8 cellular contexts compared by ENCODE assay signal in genomic region chr5:1801061-1801953, GRCh38. TPM values are rescaled to one million over a fixed set of nuclear protein-coding genes. Genes with fewer than 3 reads are reported as not detected.
DNase-seq lines count a peak whose midpoint lies in the region; ATAC-seq and TF ChIP-seq lines count a peak whose summit lies in the region.

TSS of gene NDUFS6 (plus strand) at chr5:1801407. CDS start at chr5:1801418, 11 bp downstream.

- no TSS peak for BruUV-seq in A673 (replicated peaks; lab: Mats Ljungman, UMichigan)

- intact Hi-C loops in A673 (cut with micrococcal nuclease; ENCODE audit: unreplicated experiment) = no loop called here

- CTCF ChIA-PET in A673 (lab: Charles Lee) = no interaction called here

- no peak for TF ChIP-seq CTCF in A673 (conservative IDR thresholded peaks at IDR 0.05; ENCODE audit: low read depth, low read length)
- no peak for TF ChIP-seq CTCF in kidney epithelial cell (IDR thresholded peaks at IDR 0.05; ENCODE audit: insufficient read depth, low read length, poor library complexity, severe bottlenecking)

- H3K27me3 ChIP-seq in A673 (replicated peaks; ENCODE audit: insufficient read depth, low read depth, low read length, poor library complexity) = no peaks in the 10 kb centered on the region
- no peaks in the 10 kb centered on the region for H3K27me3 ChIP-seq in kidney epithelial cell (ENCODE audit: control insufficient read depth, insufficient read depth, low read length)

- H3K4me3 ChIP-seq in A673 (ENCODE audit: low read depth, low read length, poor library complexity, severe bottlenecking) (peak within 1 kb of the TSS; percentile 74), kidney epithelial cell (ENCODE audit: low read depth, low read length) (peak within 1 kb of the TSS; percentile 99)

- H3K4me1 ChIP-seq in A673 (ENCODE audit: insufficient read depth, low read length, poor library complexity, severe bottlenecking) = peaks cover 14% of the 10 kb centered on the region

- ATAC-seq in GM18861 (IDR thresholded peaks at IDR 0.05; ENCODE audit: unreplicated experiment) (peak; percentile 56), HG03095 (IDR thresholded peaks at IDR 0.05; ENCODE audit: unreplicated experiment) (peak; percentile 55)
- peak; percentile 65 to 66 for ATAC-seq in activated CD4-positive, CD25-positive, alpha-beta regulatory T cell treated with anti-CD3 and anti-CD28 coated beads, Interleukin-2, amount 50 U/mL, for 24 hours

- H3K36me3 ChIP-seq in A673 (ENCODE audit: insufficient read depth, low read length, poor library complexity, severe bottlenecking) (peaks cover 55% of the 10 kb centered on the region), kidney epithelial cell (ENCODE audit: control insufficient read depth, insufficient read depth, low read length) (no peaks in the 10 kb centered on the region)

- no peaks in the 10 kb centered on the region for H3K9me3 ChIP-seq in A673 (ENCODE audit: low read depth, low read length, poor library complexity, severe bottlenecking)

- H3K27ac ChIP-seq in A673 (ENCODE audit: low read depth, low read length, poor library complexity, severe bottlenecking) = peak within 1 kb of the TSS; percentile 76

- peak; percentile 53 for DNase-seq in A673 (ENCODE audit: low spot score)
- DNase-seq in NCI-H2227 (lab: John Stamatoyannopoulos, UW; ENCODE audit: unreplicated experiment) = peak; percentile 91
- DNase-seq in cerebellum (ENCODE audit: low spot score) = peak; percentile 83
- no peak for DNase-seq in kidney epithelial cell (ENCODE audit: low read depth)
- peak; percentile 86 for DNase-seq in stimulated activated CD4-positive, alpha-beta T cell treated with anti-CD3 and anti-CD28 coated beads, Interleukin-15, amount 100 ng/mL, for 24 hours

- POLR2A ChIA-PET in A673 (lab: Charles Lee; ENCODE audit: low non-redundant PET) = no interaction called here

RNA-seq across cellular contexts. Expression of gene NDUFS6, which starts in this region (rescaled TPM):
- total RNA-seq in A673 (2021) (69.4 and 72.8 TPM in 2 replicates), cerebellum (13.2 TPM), kidney epithelial cell (69.2 and 74.8 TPM in 2 replicates)
